Comparison of ENCODE assay signal across 31 cellular contexts in the genomic region with DNA sequence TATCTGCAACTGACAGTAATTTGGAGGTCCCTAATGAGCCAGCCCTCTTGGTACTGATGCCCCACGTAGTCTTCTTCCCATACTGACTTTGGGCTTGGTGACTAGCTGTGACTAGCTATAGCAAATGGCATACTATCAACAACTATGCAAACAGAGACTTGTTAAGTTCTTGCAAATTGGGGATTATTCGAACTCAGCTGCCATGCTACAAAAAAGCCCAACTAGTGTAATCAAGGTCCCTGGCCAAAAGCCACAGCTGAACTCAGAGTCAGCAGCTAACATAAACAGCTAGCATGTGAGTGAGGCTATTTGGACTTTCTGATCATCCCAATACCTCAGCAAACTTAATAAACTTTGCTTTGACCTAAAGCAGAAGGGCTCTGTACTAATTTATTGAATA.
DNase-seq lines count a peak whose midpoint lies in the region; ATAC-seq, FAIRE-seq and TF ChIP-seq lines count a peak whose summit lies in the region.
"Had no signal": no experiment of that assay in that cellular context is flagged by ENCODE, and none has a peak within 500 bp of the region (broad histone marks: within the 10 kb centered on the region; RNA-seq: fewer than 3 reads in every experiment).

No MANE protein-coding gene starts in this region.

- H3K23ac ChIP-seq in IMR-90 (ENCODE audit: low read depth, low read length), result no peak overlapping the region
- no peak overlapping the region for H3K23ac ChIP-seq in H1 (ENCODE audit: insufficient read length)

- POLR2A ChIA-PET in IMR-90 (lab: Charles Lee; ENCODE audit: unreplicated experiment) (no interaction called here), H1 (lab: Charles Lee; ENCODE audit: partially characterized antibody) (interaction anchor here (1.0 kb wide), 1 partner anchor 25 kb away, joined by 3 read pairs; no protein-coding TSS in a partner anchor)

- H2AK9ac ChIP-seq in IMR-90 (replicated peaks; ENCODE audit: low read depth, low read length, poor library complexity), result no peak overlapping the region

- DNase-seq in IMR-90 (peak; percentile 80), H1 (ENCODE audit: low read depth in 1 of 2, low spot score in 2 of 2) (no peak), iris pigment epithelial cell (ENCODE audit: low read depth) (peak; percentile 35), urothelium cell line (ENCODE audit: low spot score) (no peak)
- DNase-seq: activated CD4-positive, alpha-beta memory T cell treated with anti-CD3 and anti-CD28 coated beads for 36 hours; activated CD4-positive, alpha-beta T cell treated with anti-CD3 and anti-CD28 coated beads for 1 hour; activated CD8-positive, alpha-beta memory T cell treated with anti-CD3 and anti-CD28 coated beads, Interleukin-2, amount 50 U/mL, for 48 hours; activated naive CD4-positive, alpha-beta T cell treated with anti-CD3 and anti-CD28 coated beads, Interleukin-2, amount 10 ng/mL, durations not matched to agents 7 days and 5 days; Caco-2; DMS79 treated with DMSO at 0.1 percent for 48 hours; effector memory CD4-positive, alpha-beta T cell; gastrocnemius medialis; GF-D8; KG1; lower lobe of right lung; MM.1S; NCI-H2081; NCI-H2227 treated with DMSO at 0.1 percent for 48 hours; NCI-H69; SHP77; upper lobe of left lung had no signal

- CTCF ChIA-PET in IMR-90 (lab: Yijun Ruan, JAX) (interaction anchor here (0.6 to 0.7 kb wide), 2 partner anchors 11 to 144 kb away, joined by 3 read pairs; no protein-coding TSS in a partner anchor), H1 (lab: Charles Lee; ENCODE audit: partially characterized antibody) (interaction anchor here (1.3 kb wide), 2 partner anchors 13 to 97 kb away, joined by 3 to 6 read pairs; no protein-coding TSS in a partner anchor)

- H3K79me1 ChIP-seq in IMR-90 (ENCODE audit: low read depth in 1 of 2, low read length in 2 of 2), result peaks cover 0 to 10% of the 10 kb centered on the region in 2 experiments; a peak in 2 of 4 replicates
- no peaks in the 10 kb centered on the region; the same call in 1 of the 2 replicates for H3K79me1 ChIP-seq in H1 (ENCODE audit: low read depth, low read length)

- H2BK20ac ChIP-seq in IMR-90 (ENCODE audit: low read depth, low read length) (no peak overlapping the region), H1 (ENCODE audit: low read length) (no peak overlapping the region)

- H4K5ac ChIP-seq in IMR-90 (ENCODE audit: low read depth, low read length) (no peak overlapping the region), H1 (ENCODE audit: insufficient read length, low read depth, low read length) (no peak overlapping the region)

- H4K8ac ChIP-seq in IMR-90 (ENCODE audit: low read depth in 2 of 2, low read length in 2 of 2) (no peak overlapping the region), H1 (ENCODE audit: extremely low read depth, insufficient read depth, low read length) (no peak overlapping the region)

- H3K56ac ChIP-seq in IMR-90 (ENCODE audit: extremely low read depth, insufficient read depth, low read length) (no peak overlapping the region), H1 (replicated peaks; ENCODE audit: insufficient read length, low read depth, low read length) (no peak overlapping the region)

- H2AK5ac ChIP-seq in IMR-90 (ENCODE audit: low read depth, low read length) (no peak overlapping the region), H1 (ENCODE audit: low read depth, low read length) (no peak overlapping the region)

- H2BK120ac ChIP-seq in IMR-90 (ENCODE audit: low read depth, low read length) (no peak overlapping the region), H1 (replicated peaks; ENCODE audit: low read depth, low read length) (no peak overlapping the region)

- no peak for TF ChIP-seq POLR2A in IMR-90 (IDR thresholded peaks at IDR 0.05; ENCODE audit: low read depth, low read length)
- TF ChIP-seq POLR2A in H1 (IDR thresholded peaks at IDR 0.05; ENCODE audit: control extremely low read depth in 1 of 2, low read depth in 2 of 2, low read length in 2 of 2), result no peak

- H4K91ac ChIP-seq in IMR-90 (ENCODE audit: insufficient read depth, low read depth, low read length) (no peak overlapping the region), H1 (replicated peaks; ENCODE audit: insufficient read length, low read length) (no peak overlapping the region)

- no peak overlapping the region for H2AFZ ChIP-seq in IMR-90 (replicated peaks; ENCODE audit: low read length, poor library complexity)
- no peak overlapping the region for H2AFZ ChIP-seq in H1 (ENCODE audit: low read length)
- H2AFZ ChIP-seq: GM23338, hepatocyte had no signal

- no TSS peak for BruUV-seq in IMR-90 (replicated peaks; lab: Mats Ljungman, UMichigan)

- H3K4me2 ChIP-seq in IMR-90 (ENCODE audit: low read depth, low read length) (peak overlapping the region; percentile 83), H1 (ENCODE audit: insufficient read depth in 1 of 2, low read depth in 2 of 2, low read length in 2 of 2) (no peak overlapping the region; a peak in 1 of 4 replicates)
- H3K4me2 ChIP-seq: GM23338, hepatocyte had no signal

- dilution Hi-C loops in IMR-90 (cut with HindIII; ENCODE audit: low sequenced_read_pairs, unreplicated experiment), result no loop called here

- peaks cover 10% of the 10 kb centered on the region for H3K4me1 ChIP-seq in IMR-90 (ENCODE audit: control insufficient read depth, insufficient read depth, low read length)
- H3K4me1 ChIP-seq in H1 (replicated peaks in 1 of 4; ENCODE audit: control insufficient read depth in 3 of 4, insufficient read depth in 4 of 4, low read length in 3 of 4), result peaks cover 3 to 16% (median 10%) of the 10 kb centered on the region in 4 experiments; a peak in 5 of 7 replicates

- H3K14ac ChIP-seq in IMR-90 (replicated peaks; ENCODE audit: low read depth, low read length), result no peak overlapping the region
- H3K14ac ChIP-seq in H1 (ENCODE audit: insufficient read length), result no peak overlapping the region

- H3K18ac ChIP-seq in IMR-90 (ENCODE audit: low read depth, low read length) (no peak overlapping the region), H1 (ENCODE audit: extremely low read depth, low read length) (no peak overlapping the region)

- no peak overlapping the region for H3K4ac ChIP-seq in IMR-90 (ENCODE audit: low read depth, low read length)
- no peak overlapping the region for H3K4ac ChIP-seq in H1 (replicated peaks; ENCODE audit: insufficient read length, low read depth, low read length)

- TF ChIP-seq CTCF in IMR-90 (conservative IDR thresholded peaks at IDR 0.05; ENCODE audit: low read depth, low read length) (no peak), H1 (IDR thresholded peaks at IDR 0.05; ENCODE audit: control extremely low read depth in 1 of 3, insufficient read depth in 1 of 3, low read depth in 1 of 3, low read length in 3 of 3) (no peak)

- ATAC-seq in IMR-90 (ENCODE audit: low read depth), result peak; percentile 52
- no peak for ATAC-seq in HG03135 (IDR thresholded peaks at IDR 0.05; ENCODE audit: unreplicated experiment)
- ATAC-seq in GM21515 (IDR thresholded peaks at IDR 0.05; ENCODE audit: unreplicated experiment), result no peak
- ATAC-seq in GM21367 (IDR thresholded peaks at IDR 0.05; ENCODE audit: unreplicated experiment), result no peak
- ATAC-seq: gastrocnemius medialis; GM23338; lower lobe of right lung; natural killer cell treated with Interleukin-12 subunit alpha and Interleukin-12 subunit beta and Interleukin-15 and Interleukin-18, amount 100 ng/mL, for 72 hours; Panc1; stimulated activated memory B cell treated with anti-CD40 and anti-IgM and Interleukin-4, amounts not matched to agents 10 μg/mL and 1 μg/mL and 100 μg/mL, for 72 hours had no signal

- H3K4me3 ChIP-seq in IMR-90 (ENCODE audit: insufficient read depth, low read depth, low read length), result no peak overlapping the region
- H3K4me3 ChIP-seq in H1 (ENCODE audit: extremely low read depth in 1 of 4, insufficient read depth in 2 of 4, low read depth in 3 of 4, low read length in 4 of 4), result no peak overlapping the region
- H3K4me3 ChIP-seq: coronary artery, gastrocnemius medialis, GM23338, hepatocyte, lower lobe of right lung, upper lobe of left lung had no signal

- H3K9ac ChIP-seq in IMR-90 (ENCODE audit: low read depth, low read length), result no peak overlapping the region
- no peak overlapping the region for H3K9ac ChIP-seq in H1 (replicated peaks in 1 of 4; ENCODE audit: extremely low read depth in 1 of 4, low read depth in 3 of 4, low read length in 3 of 4)

- 0 out of 4 replicates have a peak, but pooled peaks cover 0 to 3% of the 10 kb centered on the region in 2 experiments for H3K79me2 ChIP-seq in H1 (ENCODE audit: control insufficient read depth in 1 of 2, insufficient read depth in 2 of 2, low read length in 2 of 2)

- FAIRE-seq in H1 (lab: Jason Lieb, UNC) (peak; percentile 79), urothelium cell line (lab: Jason Lieb, UNC) (peak; percentile 30)
- FAIRE-seq: bronchial epithelial cell had no signal

- H2BK15ac ChIP-seq in IMR-90 (ENCODE audit: low read depth, low read length) (no peak overlapping the region), H1 (ENCODE audit: low read length) (no peak overlapping the region)

- no peak overlapping the region for H2BK5ac ChIP-seq in IMR-90 (ENCODE audit: low read depth, low read length, poor library complexity, severe bottlenecking)
- H2BK5ac ChIP-seq in H1 (ENCODE audit: low read depth, low read length), result no peak overlapping the region

- H3K23me2 ChIP-seq in H1 (ENCODE audit: low read depth, low read length), result no peaks in the 10 kb centered on the region

- TF ChIP-seq EP300 in H1 (IDR thresholded peaks at IDR 0.05; ENCODE audit: borderline replicate concordance in 1 of 2, low read depth in 2 of 2, low read length in 2 of 2), result no peak

- H3K9me1 ChIP-seq in IMR-90 (ENCODE audit: insufficient read depth, low read length), result peaks cover 5% of the 10 kb centered on the region; the same call in 1 of the 2 replicates

- TF ChIP-seq RAD21 in IMR-90 (IDR thresholded peaks at IDR 0.05; ENCODE audit: low read length), result no peak
- TF ChIP-seq RAD21 in H1 (IDR thresholded peaks at IDR 0.05 in 1 of 2, conservative IDR thresholded peaks at IDR 0.05 in 1 of 2; ENCODE audit: low read depth in 2 of 2, low read length in 2 of 2), result no peak

- peaks cover 3% of the 10 kb centered on the region; the same call in 1 of the 2 replicates for H4K20me1 ChIP-seq in IMR-90 (ENCODE audit: insufficient read depth, low read length)
- H4K20me1 ChIP-seq in H1 (replicated peaks in 1 of 2; ENCODE audit: control insufficient read depth in 1 of 2, insufficient read depth in 2 of 2, low read length in 2 of 2), result no peaks in the 10 kb centered on the region

- H3K36me3 ChIP-seq in IMR-90 (ENCODE audit: control insufficient read depth, insufficient read depth, low read length), result no peaks in the 10 kb centered on the region
- no peaks in the 10 kb centered on the region for H3K36me3 ChIP-seq in H1 (ENCODE audit: control insufficient read depth in 2 of 4, insufficient read depth in 4 of 4, low read length in 3 of 4)
- H3K36me3 ChIP-seq: gastrocnemius medialis, lower lobe of right lung, upper lobe of left lung had no signal

- no peak overlapping the region for H2BK12ac ChIP-seq in H1 (ENCODE audit: low read depth, low read length)

- H3K9me3 ChIP-seq in IMR-90 (ENCODE audit: control insufficient read depth, insufficient read depth, low read length) (no peaks in the 10 kb centered on the region), H1 (ENCODE audit: insufficient read depth in 2 of 2, low read depth in 1 of 2, low read length in 1 of 2) (no peaks in the 10 kb centered on the region; a peak in 1 of 4 replicates)
- H3K9me3 ChIP-seq: Caco-2, gastrocnemius medialis, lower lobe of right lung, upper lobe of left lung had no signal

- intact Hi-C loops in IMR-90 (cut with micrococcal nuclease), result loop anchor here (5.0 kb wide), 1 partner anchor 75 kb away; no protein-coding TSS in a partner anchor

- in situ Hi-C loops in IMR-90 (cut with MboI; ENCODE audit: low sequenced_read_pairs), result no loop called here

- WGBS in IMR-90 (ENCODE audit: extremely low coverage in 2 of 2, insufficient read length in 1 of 2), 2 experiments, result no CpG with 5 or more reads among the region's 2 CpGs
- 69% methylated on average over 2 of the region's 2 CpGs; no CpG with 5 or more reads in 1 of the 2 experiments for WGBS in H1 (ENCODE audit: extremely low coverage in 1 of 2, insufficient coverage in 1 of 2, insufficient read length in 1 of 2, insufficient replicate concordance in 2 of 2, low coverage in 1 of 2, low lambda C conversion rate in 2 of 2, missing lambda C conversion rate in 1 of 2), 2 experiments

- no peaks in the 10 kb centered on the region for H3K27me3 ChIP-seq in IMR-90 (ENCODE audit: control insufficient read depth, insufficient read depth, low read length)
- H3K27me3 ChIP-seq in H1 (replicated peaks in 1 of 4; ENCODE audit: control insufficient read depth in 3 of 4, extremely low read depth in 1 of 4, insufficient read depth in 3 of 4, low read length in 3 of 4), result no peaks in the 10 kb centered on the region
- H3K27me3 ChIP-seq: gastrocnemius medialis, hepatocyte, upper lobe of left lung had no signal

- H3K27ac ChIP-seq in IMR-90 (ENCODE audit: insufficient read depth, low read length), result peak overlapping the region; percentile 72; the same call in 1 of the 2 replicates
- no peak overlapping the region for H3K27ac ChIP-seq in H1 (ENCODE audit: low read depth, low read length)
- H3K27ac ChIP-seq: coronary artery, gastrocnemius medialis, hepatocyte, lower lobe of right lung, upper lobe of left lung had no signal

Comparison
In these comparisons a context has a peak if more than half of its experiments do, and no peak if none do; other contexts are left out.
1. DNase-seq: peak in IMR-90 (single experiment) and iris pigment epithelial cell (single experiment); none in H1 (0 of 2) and urothelium cell line (single experiment).